Comparison of ENCODE assay signal across 8 cellular contexts in genomic region chr7:35186751-35187150, GRCh38.
A peak's percentile ranks its signal among the peaks of the same experiment; 100 is the strongest.
DNase-seq lines count a peak whose midpoint lies in the region; ATAC-seq and TF ChIP-seq lines count a peak whose summit lies in the region.
"Not testable (repeated sequence)": the region's sequence is repeated elsewhere in the genome, so short reads cannot be mapped to it uniquely, and the experiment has no call there.

No MANE protein-coding gene starts in this region.

- H3K79me1 ChIP-seq in IMR-90 (ENCODE audit: low read depth in 1 of 2, low read length in 2 of 2) = not testable (repeated sequence)

- DNase-seq in Caki2 (ENCODE audit: low read depth) (peak; percentile 79), IMR-90 (peak; percentile 17), SK-N-DZ (ENCODE audit: low spot score) (peak; percentile 21), erythroblast (lab: John Stamatoyannopoulos, UW) (peak; percentile 59 to 60), occipital lobe (lab: John Stamatoyannopoulos, UW) (peak; percentile 26), testis (peak; percentile 50)
- DNase-seq in activated naive CD8-positive, alpha-beta T cell treated with anti-CD3 and anti-CD28 coated beads for 36 hours; immature natural killer cell: not testable (repeated sequence)

- not testable (repeated sequence) for H2AFZ ChIP-seq in IMR-90 (replicated peaks; ENCODE audit: low read length, poor library complexity)

- not testable (repeated sequence) for H4K91ac ChIP-seq in IMR-90 (ENCODE audit: insufficient read depth, low read depth, low read length)

- TF ChIP-seq POLR2A in IMR-90 (IDR thresholded peaks at IDR 0.05; ENCODE audit: low read depth, low read length); erythroblast (IDR thresholded peaks at IDR 0.05; ENCODE audit: low read length); testis (IDR thresholded peaks at IDR 0.05): not testable (repeated sequence)

- not testable (repeated sequence) for H2BK15ac ChIP-seq in IMR-90 (ENCODE audit: low read depth, low read length)

- H2BK20ac ChIP-seq in IMR-90 (ENCODE audit: low read depth, low read length) = not testable (repeated sequence)

- peak overlapping the region; percentile 70 for H3K4me2 ChIP-seq in IMR-90 (ENCODE audit: low read depth, low read length)

- not testable (repeated sequence) for H3K14ac ChIP-seq in IMR-90 (replicated peaks; ENCODE audit: low read depth, low read length)

- not testable (repeated sequence) for H3K4ac ChIP-seq in IMR-90 (ENCODE audit: low read depth, low read length)

- not testable (repeated sequence) for H3K36me3 Mint-ChIP-seq in activated naive CD8-positive, alpha-beta T cell treated with anti-CD3 and anti-CD28 coated beads for 36 hours; immature natural killer cell

- H3K27me3 Mint-ChIP-seq in activated naive CD8-positive, alpha-beta T cell treated with anti-CD3 and anti-CD28 coated beads for 36 hours = peaks cover 50% of the 10 kb centered on the region
- peaks cover 5 to 19% (median 11%) of the 10 kb centered on the region in 3 donors for H3K27me3 Mint-ChIP-seq in immature natural killer cell (ENCODE audit: low read depth in 3 of 3)

- H3K9me3 ChIP-seq in IMR-90 (ENCODE audit: control insufficient read depth, insufficient read depth, low read length); testis: not testable (repeated sequence)

- BruUV-seq in IMR-90 (replicated peaks; lab: Mats Ljungman, UMichigan) = not testable (repeated sequence)

- not testable (repeated sequence) for H3K4me1 Mint-ChIP-seq in activated naive CD8-positive, alpha-beta T cell treated with anti-CD3 and anti-CD28 coated beads for 36 hours; immature natural killer cell

- not testable (repeated sequence) for H3K36me3 ChIP-seq in IMR-90 (ENCODE audit: control insufficient read depth, insufficient read depth, low read length); testis (ENCODE audit: low read depth, missing control alignments)

- H4K5ac ChIP-seq in IMR-90 (ENCODE audit: low read depth, low read length) = not testable (repeated sequence)

- not testable (repeated sequence) for TF ChIP-seq RAD21 in IMR-90 (IDR thresholded peaks at IDR 0.05; ENCODE audit: low read length)

- not testable (repeated sequence) for H2BK120ac ChIP-seq in IMR-90 (ENCODE audit: low read depth, low read length)

- H3K27me3 ChIP-seq in IMR-90 (ENCODE audit: control insufficient read depth, insufficient read depth, low read length); testis: not testable (repeated sequence)

- POLR2A ChIA-PET in IMR-90 (lab: Charles Lee; ENCODE audit: unreplicated experiment) = not testable (repeated sequence)

- H3K4me3 ChIP-seq in IMR-90 (ENCODE audit: insufficient read depth, low read depth, low read length) (peak overlapping the region; percentile 42), testis (peak overlapping the region; percentile 51 to 66)

- not testable (repeated sequence) for H3K9ac ChIP-seq in IMR-90 (ENCODE audit: low read depth, low read length)

- H3K18ac ChIP-seq in IMR-90 (ENCODE audit: low read depth, low read length) = not testable (repeated sequence)

- H3K27ac ChIP-seq in IMR-90 (ENCODE audit: insufficient read depth, low read length); testis: not testable (repeated sequence)

- H3K23ac ChIP-seq in IMR-90 (ENCODE audit: low read depth, low read length) = not testable (repeated sequence)

- peak overlapping the region; percentile 74 for H3K4me3 Mint-ChIP-seq in activated naive CD8-positive, alpha-beta T cell treated with anti-CD3 and anti-CD28 coated beads for 36 hours
- H3K4me3 Mint-ChIP-seq in immature natural killer cell = peak overlapping the region in 4 of 5 donors; percentile 30 to 58 (median 36)

- in situ Hi-C loops in Caki2 (cut with HindIII; ENCODE audit: low pct_unique_long_range_greater_than_20kb, low sequenced_read_pairs); IMR-90 (cut with MboI; ENCODE audit: low sequenced_read_pairs): not testable (repeated sequence)

- not testable (repeated sequence) for H3K4me1 ChIP-seq in IMR-90 (ENCODE audit: control insufficient read depth, insufficient read depth, low read length); testis

- WGBS in IMR-90 (ENCODE audit: extremely low coverage in 2 of 2, insufficient read length in 1 of 2), 2 experiments = 1% methylated on average over 23 of the region's 27 CpGs; no CpG with 5 or more reads in 1 of the 2 experiments
- 1% methylated on average over 27 of the region's 27 CpGs for WGBS in testis, 2 donors

- not testable (repeated sequence) for H3K9me1 ChIP-seq in IMR-90 (ENCODE audit: insufficient read depth, low read length)

- dilution Hi-C loops in IMR-90 (cut with HindIII; ENCODE audit: low sequenced_read_pairs, unreplicated experiment) = not testable (repeated sequence)

- intact Hi-C loops in IMR-90 (cut with micrococcal nuclease) = loop anchor here (10.0 kb wide), 1 partner anchor 788 kb away; no protein-coding TSS in a partner anchor
- intact Hi-C loops in testis (cut with DNase I; ENCODE audit: low total_unique reads) = not testable (repeated sequence)

- not testable (repeated sequence) for H2AK5ac ChIP-seq in IMR-90 (ENCODE audit: low read depth, low read length)

- not testable (repeated sequence) for H2AK9ac ChIP-seq in IMR-90 (replicated peaks; ENCODE audit: low read depth, low read length, poor library complexity)

- CTCF ChIA-PET in IMR-90 (lab: Yijun Ruan, JAX) = not testable (repeated sequence)

- H3K9me3 Mint-ChIP-seq in activated naive CD8-positive, alpha-beta T cell treated with anti-CD3 and anti-CD28 coated beads for 36 hours; immature natural killer cell: not testable (repeated sequence)

- peak; percentile 17; the same call in 1 of the 2 replicates for ATAC-seq in IMR-90 (ENCODE audit: low read depth)

- H2BK5ac ChIP-seq in IMR-90 (ENCODE audit: low read depth, low read length, poor library complexity, severe bottlenecking) = not testable (repeated sequence)

- H3K27ac Mint-ChIP-seq in activated naive CD8-positive, alpha-beta T cell treated with anti-CD3 and anti-CD28 coated beads for 36 hours; immature natural killer cell: not testable (repeated sequence)

- H4K8ac ChIP-seq in IMR-90 (ENCODE audit: low read depth in 2 of 2, low read length in 2 of 2) = not testable (repeated sequence)

- TF ChIP-seq CTCF in IMR-90 (conservative IDR thresholded peaks at IDR 0.05; ENCODE audit: low read depth, low read length); testis (IDR thresholded peaks at IDR 0.05): not testable (repeated sequence)

- not testable (repeated sequence) for H3K56ac ChIP-seq in IMR-90 (ENCODE audit: extremely low read depth, insufficient read depth, low read length)

- not testable (repeated sequence) for H4K20me1 ChIP-seq in IMR-90 (ENCODE audit: insufficient read depth, low read length)
